In genomic region chr4:154642361-154642760, GRCh38 we compare ENCODE assay signal across 17 cellular contexts. TPM values are rescaled to one million over a fixed set of nuclear protein-coding genes. Genes with fewer than 3 reads are reported as not detected.
"Had no signal": no experiment of that assay in that cellular context is flagged by ENCODE, and none has a peak within 500 bp of the region (broad histone marks: within the 10 kb centered on the region; RNA-seq: fewer than 3 reads in every experiment).

No MANE protein-coding gene starts in this region.

- H3K27ac ChIP-seq: pancreas, skin epidermis, tibial nerve, vagina had no signal

- H3K27ac Mint-ChIP-seq: activated CD8-positive, alpha-beta memory T cell treated with anti-CD3 and anti-CD28 coated beads, Interleukin-2, amount 10 ng/mL, durations not matched to agents 7 days and 5 days; activated naive CD8-positive, alpha-beta T cell treated with anti-CD3 and anti-CD28 coated beads, Interleukin-2, amount 10 ng/mL, durations not matched to agents 7 days and 5 days; dendritic cell treated with granulocyte-macrophage colony-stimulating factor and Interleukin-4, amounts not matched to agents 40 ng/mL and 50 ng/mL, for 4 days had no signal

- H3K36me3 ChIP-seq: pancreas, tibial nerve, vagina had no signal

- H3K36me3 Mint-ChIP-seq: activated CD8-positive, alpha-beta memory T cell treated with anti-CD3 and anti-CD28 coated beads, Interleukin-2, amount 10 ng/mL, durations not matched to agents 7 days and 5 days; activated naive CD8-positive, alpha-beta T cell treated with anti-CD3 and anti-CD28 coated beads, Interleukin-2, amount 10 ng/mL, durations not matched to agents 7 days and 5 days had no signal

- H3K4me1 ChIP-seq: pancreas, tibial nerve, vagina had no signal

- H3K27me3 Mint-ChIP-seq: dendritic cell treated with granulocyte-macrophage colony-stimulating factor and Interleukin-4, amounts not matched to agents 40 ng/mL and 50 ng/mL, for 4 days had no signal

- H3K4me3 Mint-ChIP-seq: activated CD8-positive, alpha-beta memory T cell treated with anti-CD3 and anti-CD28 coated beads, Interleukin-2, amount 10 ng/mL, durations not matched to agents 7 days and 5 days; activated naive CD8-positive, alpha-beta T cell treated with anti-CD3 and anti-CD28 coated beads, Interleukin-2, amount 10 ng/mL, durations not matched to agents 7 days and 5 days; activated T-cell treated with anti-CD3 and anti-CD28 coated beads, Interleukin-2, amount 50 U/mL, for 4 hours; dendritic cell treated with granulocyte-macrophage colony-stimulating factor and Interleukin-4, amounts not matched to agents 40 ng/mL and 50 ng/mL, for 4 days had no signal

- H3K9me3 ChIP-seq: pancreas, tibial nerve, vagina had no signal

- H3K4me1 Mint-ChIP-seq: activated CD8-positive, alpha-beta memory T cell treated with anti-CD3 and anti-CD28 coated beads, Interleukin-2, amount 10 ng/mL, durations not matched to agents 7 days and 5 days; activated naive CD8-positive, alpha-beta T cell treated with anti-CD3 and anti-CD28 coated beads, Interleukin-2, amount 10 ng/mL, durations not matched to agents 7 days and 5 days had no signal

- DNase-seq: activated CD4-positive, alpha-beta T cell treated with anti-CD3 and anti-CD28 coated beads, Interleukin-2, amount 50 U/mL, for 48 hours; activated CD8-positive, alpha-beta memory T cell treated with anti-CD3 and anti-CD28 coated beads, Interleukin-2, amount 10 ng/mL, durations not matched to agents 7 days and 5 days; activated gamma-delta T cell treated with Interleukin-2 at 50 U/mL for 16 hours; activated naive CD8-positive, alpha-beta T cell treated with anti-CD3 and anti-CD28 coated beads, Interleukin-2, amount 10 ng/mL, durations not matched to agents 7 days and 5 days; activated T-cell treated with anti-CD3 and anti-CD28 coated beads, Interleukin-2, amount 50 U/mL, for 4 hours; anterior cingulate cortex; cerebellar nuclear complex; pancreas; stimulated activated CD4-positive, alpha-beta T cell treated with anti-CD3 and anti-CD28 coated beads, Interleukin-4, amount 100 ng/mL, for 4 hours; T-helper 2 cell had no signal

- ATAC-seq: activated CD4-positive, CD25-positive, alpha-beta regulatory T cell treated with anti-CD3 and anti-CD28 coated beads, Interleukin-2, amount 50 U/mL, for 24 hours; activated CD8-positive, alpha-beta memory T cell treated with anti-CD3 and anti-CD28 coated beads, Interleukin-2, amount 10 ng/mL, durations not matched to agents 7 days and 5 days; activated T-cell treated with anti-CD3 and anti-CD28 coated beads, Interleukin-2, amount 50 U/mL, for 4 hours; pancreas had no signal

- H3K27me3 ChIP-seq: pancreas, tibial nerve, vagina had no signal

- H3K9me3 Mint-ChIP-seq: activated naive CD8-positive, alpha-beta T cell treated with anti-CD3 and anti-CD28 coated beads, Interleukin-2, amount 10 ng/mL, durations not matched to agents 7 days and 5 days; activated T-cell treated with anti-CD3 and anti-CD28 coated beads, Interleukin-2, amount 50 U/mL, for 4 hours; dendritic cell treated with granulocyte-macrophage colony-stimulating factor and Interleukin-4, amounts not matched to agents 40 ng/mL and 50 ng/mL, for 4 days had no signal

- H3K4me3 ChIP-seq: pancreas, skin epidermis, tibial nerve, vagina had no signal

RNA-seq across cellular contexts. Expression of gene FGG, which starts 29.9 kb away (rescaled TPM):
- total RNA-seq: activated CD8-positive, alpha-beta memory T cell treated with anti-CD3 and anti-CD28 coated beads, Interleukin-2, amount 10 ng/mL, durations not matched to agents 7 days and 5 days; activated naive CD8-positive, alpha-beta T cell treated with anti-CD3 and anti-CD28 coated beads, Interleukin-2, amount 10 ng/mL, durations not matched to agents 7 days and 5 days; subcutaneous adipose tissue; tibial nerve; vagina had no signal
- polyA plus RNA-seq: esophagus had no signal

RNA-seq across cellular contexts. Expression of gene FGA, which starts 51.8 kb away (rescaled TPM):
- total RNA-seq: activated CD8-positive, alpha-beta memory T cell treated with anti-CD3 and anti-CD28 coated beads, Interleukin-2, amount 10 ng/mL, durations not matched to agents 7 days and 5 days; activated naive CD8-positive, alpha-beta T cell treated with anti-CD3 and anti-CD28 coated beads, Interleukin-2, amount 10 ng/mL, durations not matched to agents 7 days and 5 days; subcutaneous adipose tissue; vagina had no signal
- polyA plus RNA-seq: esophagus had no signal
